Comparison of ENCODE assay signal across 1 cellular context in genomic region chr11:85809881-85810280, GRCh38.
TF ChIP-seq lines count a peak whose summit lies in the region.

No MANE protein-coding gene starts in this region.

TF ChIP-seq in HCT116, 20 proteins besides CTCF, POLR2A, EP300 and RAD21 (continued from another document):
- TF ChIP-seq EGR1 (IDR thresholded peaks at IDR 0.05; ENCODE audit: low read depth) (no peak), JUND (IDR thresholded peaks at IDR 0.05) (no peak), REST (IDR thresholded peaks at IDR 0.05; ENCODE audit: low read depth) (no peak), EZH2 (IDR thresholded peaks at IDR 0.05) (no peak), FOSL1 (IDR thresholded peaks at IDR 0.05; ENCODE audit: low read depth) (no peak), SIN3A (IDR thresholded peaks at IDR 0.05; ENCODE audit: low read depth) (no peak), ZNF274 (IDR thresholded peaks at IDR 0.05; ENCODE audit: low read depth, low read length) (no peak), SRF (IDR thresholded peaks at IDR 0.05; ENCODE audit: low read depth) (no peak), ZFX (IDR thresholded peaks at IDR 0.05) (no peak)
